1 cellular context compared by ENCODE assay signal in the genomic region with DNA sequence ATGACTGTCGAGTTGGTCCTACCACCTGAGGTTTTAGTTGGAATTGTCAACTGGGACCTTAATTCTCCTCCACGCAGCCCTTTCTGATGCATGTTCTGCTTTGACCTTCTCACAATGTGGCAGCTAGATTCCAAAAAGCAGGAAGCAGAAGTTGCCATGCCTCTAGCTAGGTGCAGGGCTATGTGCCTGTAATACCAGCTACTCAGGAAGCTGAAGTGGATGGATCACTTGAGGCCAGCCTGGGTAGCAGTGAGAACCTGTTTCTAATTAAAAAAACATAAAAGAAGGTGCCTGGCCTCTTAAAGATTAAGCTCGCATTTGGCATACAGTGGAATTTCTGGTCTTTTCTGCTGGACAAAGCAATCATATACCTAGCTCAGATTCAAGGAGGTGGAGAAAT.
TF ChIP-seq lines count a peak whose summit lies in the region.

No MANE protein-coding gene starts in this region.

TF ChIP-seq in HepG2, 621 proteins besides CTCF, POLR2A, EP300 and RAD21 (continued from another document):
- TF ChIP-seq, protein P1, sequence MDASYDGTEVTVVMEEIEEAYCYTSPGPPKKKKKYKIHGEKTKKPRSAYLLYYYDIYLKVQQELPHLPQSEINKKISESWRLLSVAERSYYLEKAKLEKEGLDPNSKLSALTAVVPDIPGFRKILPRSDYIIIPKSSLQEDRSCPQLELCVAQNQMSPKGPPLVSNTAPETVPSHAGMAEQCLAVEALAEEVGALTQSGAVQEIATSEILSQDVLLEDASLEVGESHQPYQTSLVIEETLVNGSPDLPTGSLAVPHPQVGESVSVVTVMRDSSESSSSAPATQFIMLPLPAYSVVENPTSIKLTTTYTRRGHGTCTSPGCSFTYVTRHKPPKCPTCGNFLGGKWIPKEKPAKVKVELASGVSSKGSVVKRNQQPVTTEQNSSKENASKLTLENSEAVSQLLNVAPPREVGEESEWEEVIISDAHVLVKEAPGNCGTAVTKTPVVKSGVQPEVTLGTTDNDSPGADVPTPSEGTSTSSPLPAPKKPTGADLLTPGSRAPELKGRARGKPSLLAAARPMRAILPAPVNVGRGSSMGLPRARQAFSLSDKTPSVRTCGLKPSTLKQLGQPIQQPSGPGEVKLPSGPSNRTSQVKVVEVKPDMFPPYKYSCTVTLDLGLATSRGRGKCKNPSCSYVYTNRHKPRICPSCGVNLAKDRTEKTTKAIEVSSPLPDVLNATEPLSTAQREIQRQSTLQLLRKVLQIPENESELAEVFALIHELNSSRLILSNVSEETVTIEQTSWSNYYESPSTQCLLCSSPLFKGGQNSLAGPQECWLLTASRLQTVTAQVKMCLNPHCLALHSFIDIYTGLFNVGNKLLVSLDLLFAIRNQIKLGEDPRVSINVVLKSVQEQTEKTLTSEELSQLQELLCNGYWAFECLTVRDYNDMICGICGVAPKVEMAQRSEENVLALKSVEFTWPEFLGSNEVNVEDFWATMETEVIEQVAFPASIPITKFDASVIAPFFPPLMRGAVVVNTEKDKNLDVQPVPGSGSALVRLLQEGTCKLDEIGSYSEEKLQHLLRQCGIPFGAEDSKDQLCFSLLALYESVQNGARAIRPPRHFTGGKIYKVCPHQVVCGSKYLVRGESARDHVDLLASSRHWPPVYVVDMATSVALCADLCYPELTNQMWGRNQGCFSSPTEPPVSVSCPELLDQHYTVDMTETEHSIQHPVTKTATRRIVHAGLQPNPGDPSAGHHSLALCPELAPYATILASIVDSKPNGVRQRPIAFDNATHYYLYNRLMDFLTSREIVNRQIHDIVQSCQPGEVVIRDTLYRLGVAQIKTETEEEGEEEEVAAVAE (CRISPR knock-in tag; IDR thresholded peaks at IDR 0.05; ENCODE audit: borderline replicate concordance): no peak
- TF ChIP-seq ZC3H13 (CRISPR knock-in tag; IDR thresholded peaks at IDR 0.05): no peak
- no peak for TF ChIP-seq ZNF780A (CRISPR knock-in tag; IDR thresholded peaks at IDR 0.05)
- TF ChIP-seq BRCA1 (CRISPR knock-in tag; IDR thresholded peaks at IDR 0.05): no peak
- TF ChIP-seq XBP1 (CRISPR knock-in tag; IDR thresholded peaks at IDR 0.05): no peak
